ENCODE assay signal across 32 cellular contexts in genomic region chr22:29351891-29352290, GRCh38. TPM values are rescaled to one million over a fixed set of nuclear protein-coding genes. Genes with fewer than 3 reads are reported as not detected.
"Had no signal": no experiment of that assay in that cellular context is flagged by ENCODE, and none has a peak within 500 bp of the region (broad histone marks: within the 10 kb centered on the region; RNA-seq: fewer than 3 reads in every experiment).

No MANE protein-coding gene starts in this region.

- H3K27me3 ChIP-seq: brain microvascular endothelial cell, esophagus squamous epithelium, gastroesophageal sphincter had no signal

- H3K9me3 Mint-ChIP-seq: activated B cell treated with CpG ODN at 0.5 μM for 24 hours; activated CD8-positive, alpha-beta T cell treated with anti-CD3 and anti-CD28 coated beads for 36 hours; activated naive CD4-positive, alpha-beta T cell treated with anti-CD3 and anti-CD28 coated beads, Interleukin-2, amount 10 ng/mL, durations not matched to agents 7 days and 5 days; activated naive CD4-positive, alpha-beta T cell treated with anti-CD3 and anti-CD28 coated beads, Interleukin-2, amount 50 U/mL, for 72 hours; activated naive CD8-positive, alpha-beta T cell treated with anti-CD3 and anti-CD28 coated beads, Interleukin-2, amount 10 ng/mL, durations not matched to agents 7 days and 5 days; activated T-helper 1 cell treated with anti-CD3 and anti-CD28 coated beads, Interleukin-12 subunit alpha, Interleukin-12 subunit beta, Interleukin-2, Interleukin-4 antibody, amounts not matched to agents 30 ng/mL and 10 ng/mL and 1 ng/mL, durations not matched to agents 14 hours and 24 hours and 36 hours; effector memory CD8-positive, alpha-beta T cell; T-cell; T-helper 1 cell treated with Interleukin-12 subunit alpha and Interleukin-12 subunit beta and Interleukin-4 antibody, amounts not matched to agents 30 μg/mL and 1 μg/mL, for 36 hours had no signal

- H3K27me3 Mint-ChIP-seq: activated B cell treated with CpG ODN at 0.5 μM for 24 hours; activated CD8-positive, alpha-beta T cell treated with anti-CD3 and anti-CD28 coated beads for 36 hours; activated naive CD4-positive, alpha-beta T cell treated with anti-CD3 and anti-CD28 coated beads, Interleukin-2, amount 10 ng/mL, durations not matched to agents 7 days and 5 days; activated naive CD8-positive, alpha-beta T cell treated with anti-CD3 and anti-CD28 coated beads, Interleukin-2, amount 10 ng/mL, durations not matched to agents 7 days and 5 days; effector memory CD8-positive, alpha-beta T cell; T-cell had no signal

- H3K27ac Mint-ChIP-seq: activated B cell treated with CpG ODN at 0.5 μM for 24 hours; activated CD8-positive, alpha-beta T cell treated with anti-CD3 and anti-CD28 coated beads for 36 hours; activated naive CD4-positive, alpha-beta T cell treated with anti-CD3 and anti-CD28 coated beads, Interleukin-2, amount 10 ng/mL, durations not matched to agents 7 days and 5 days; activated naive CD4-positive, alpha-beta T cell treated with anti-CD3 and anti-CD28 coated beads, Interleukin-2, amount 50 U/mL, for 72 hours; activated naive CD8-positive, alpha-beta T cell treated with anti-CD3 and anti-CD28 coated beads, Interleukin-2, amount 10 ng/mL, durations not matched to agents 7 days and 5 days; activated T-helper 1 cell treated with anti-CD3 and anti-CD28 coated beads, Interleukin-12 subunit alpha, Interleukin-12 subunit beta, Interleukin-2, Interleukin-4 antibody, amounts not matched to agents 30 ng/mL and 10 ng/mL and 1 ng/mL, durations not matched to agents 14 hours and 24 hours and 36 hours; T-cell; T-helper 1 cell treated with Interleukin-12 subunit alpha and Interleukin-12 subunit beta and Interleukin-4 antibody, amounts not matched to agents 30 μg/mL and 1 μg/mL, for 36 hours had no signal

- DNase-seq: activated B cell treated with CpG ODN at 0.5 μM for 24 hours; activated CD4-positive, alpha-beta T cell treated with anti-CD3 and anti-CD28 coated beads for 48 hours; activated CD4-positive, alpha-beta T cell treated with anti-CD3 and anti-CD28 coated beads, Interleukin-2, amount 50 U/mL, for 1 hour; activated CD4-positive, alpha-beta T cell treated with anti-CD3 and anti-CD28 coated beads, Interleukin-2, amount 50 U/mL, for 48 hours; activated CD8-positive, alpha-beta memory T cell treated with anti-CD3 and anti-CD28 coated beads for 24 hours; activated CD8-positive, alpha-beta T cell treated with anti-CD3 and anti-CD28 coated beads for 36 hours; activated gamma-delta T cell; activated naive CD4-positive, alpha-beta T cell; activated naive CD4-positive, alpha-beta T cell treated with anti-CD3 and anti-CD28 coated beads, Interleukin-2, amount 10 ng/mL, durations not matched to agents 7 days and 5 days; activated naive CD8-positive, alpha-beta T cell treated with anti-CD3 and anti-CD28 coated beads, Interleukin-2, amount 10 ng/mL, durations not matched to agents 7 days and 5 days; activated T-cell treated with anti-CD3 and anti-CD28 coated beads, Interleukin-2, amount 50 U/mL, for 1 hour; activated T-cell treated with anti-CD3 and anti-CD28 coated beads, Interleukin-2, amount 50 U/mL, for 48 hours; anterior cingulate cortex; brain microvascular endothelial cell; cortex of kidney; dermis blood vessel endothelial cell; effector CD4-positive, alpha-beta T cell; effector memory CD8-positive, alpha-beta T cell; esophagus squamous epithelium; foreskin melanocyte; SW 1271; T-cell; T-helper 9 cell; WERI-Rb-1 had no signal

- H3K4me1 Mint-ChIP-seq: activated B cell treated with CpG ODN at 0.5 μM for 24 hours; activated naive CD4-positive, alpha-beta T cell treated with anti-CD3 and anti-CD28 coated beads, Interleukin-2, amount 10 ng/mL, durations not matched to agents 7 days and 5 days; activated naive CD8-positive, alpha-beta T cell treated with anti-CD3 and anti-CD28 coated beads, Interleukin-2, amount 10 ng/mL, durations not matched to agents 7 days and 5 days; T-cell had no signal

- H3K4me3 ChIP-seq: esophagus squamous epithelium, gastroesophageal sphincter had no signal

- ATAC-seq: activated CD4-positive, CD25-positive, alpha-beta regulatory T cell treated with anti-CD3 and anti-CD28 coated beads, Interleukin-2, amount 50 U/mL, for 24 hours; activated CD8-positive, alpha-beta T cell treated with anti-CD3 and anti-CD28 coated beads for 36 hours; activated naive CD4-positive, alpha-beta T cell treated with anti-CD3 and anti-CD28 coated beads, Interleukin-2, amount 50 U/mL, for 72 hours; effector memory CD8-positive, alpha-beta T cell; gastroesophageal sphincter; T-cell had no signal

- H3K9me3 ChIP-seq: esophagus squamous epithelium, gastroesophageal sphincter had no signal

- H3K27ac ChIP-seq: brain microvascular endothelial cell, epithelial cell of prostate, esophagus squamous epithelium, gastroesophageal sphincter, WERI-Rb-1 had no signal

- H3K4me3 Mint-ChIP-seq: activated B cell treated with CpG ODN at 0.5 μM for 24 hours; activated CD8-positive, alpha-beta T cell treated with anti-CD3 and anti-CD28 coated beads for 36 hours; activated naive CD4-positive, alpha-beta T cell treated with anti-CD3 and anti-CD28 coated beads, Interleukin-2, amount 10 ng/mL, durations not matched to agents 7 days and 5 days; activated naive CD8-positive, alpha-beta T cell treated with anti-CD3 and anti-CD28 coated beads, Interleukin-2, amount 10 ng/mL, durations not matched to agents 7 days and 5 days; activated T-helper 1 cell treated with anti-CD3 and anti-CD28 coated beads, Interleukin-12 subunit alpha, Interleukin-12 subunit beta, Interleukin-2, Interleukin-4 antibody, amounts not matched to agents 30 ng/mL and 10 ng/mL and 1 ng/mL, durations not matched to agents 14 hours and 24 hours and 36 hours; effector memory CD8-positive, alpha-beta T cell; T-cell; T-helper 1 cell treated with Interleukin-12 subunit alpha and Interleukin-12 subunit beta and Interleukin-4 antibody, amounts not matched to agents 30 μg/mL and 1 μg/mL, for 36 hours had no signal

RNA-seq across cellular contexts. Expression of gene RASL10A, which starts 36.4 kb away (rescaled TPM):
- total RNA-seq: bronchial epithelial cell, fibroblast of lung had no signal

RNA-seq across cellular contexts. Expression of gene GAS2L1, which starts 45.4 kb away (rescaled TPM):
- total RNA-seq: activated B cell treated with CpG ODN at 0.5 μM for 24 hours had no signal
